In genomic region chr1:160985723-160986122, GRCh38 we compare ENCODE assay signal across 23 cellular contexts. TPM values are rescaled to one million over a fixed set of nuclear protein-coding genes. Genes with fewer than 3 reads are reported as not detected.
"Had no signal": no experiment of that assay in that cellular context is flagged by ENCODE, and none has a peak within 500 bp of the region (broad histone marks: within the 10 kb centered on the region; RNA-seq: fewer than 3 reads in every experiment).

No MANE protein-coding gene starts in this region.

- H3K36me3 Mint-ChIP-seq: T-cell had no signal

- H3K27ac ChIP-seq: HL-60 had no signal

- H3K9me2 ChIP-seq: SK-N-SH had no signal

- H3K4me3 ChIP-seq: MG63 had no signal

- FAIRE-seq: RCC 7860 had no signal

- H3K36me3 ChIP-seq: MG63 had no signal

- H3K4me3 Mint-ChIP-seq: T-cell had no signal

- ATAC-seq: T-cell had no signal

- DNase-seq: Karpas-422, KG1, MG63, NCI-H1092 treated with DMSO at 0.1 percent for 48 hours, NCI-H1436, NCI-H187, NCI-H2029, NCI-H2081 treated with DMSO at 0.1 percent for 48 hours, NCI-H2171, NCI-H226, NCI-H446, NCI-H510A, NCI-H524 treated with DMSO at 0.1 percent for 48 hours, NCI-H69, NCI-H774, RPMI8226, SHP77, SK-N-SH, SW 1271, T-cell had no signal

- H3K27me3 ChIP-seq: MG63 had no signal

- H3K27ac Mint-ChIP-seq: T-cell had no signal

- H3K4me2 ChIP-seq: SK-N-SH had no signal

- H3K9me3 Mint-ChIP-seq: T-cell had no signal

RNA-seq across cellular contexts. Expression of gene ITLN2, which starts 31.1 kb away (rescaled TPM):
- total RNA-seq: HT-29, T-cell had no signal
- polyA plus RNA-seq: SK-N-SH had no signal
